Comparison of ENCODE assay signal across 15 cellular contexts in genomic region chr21:41703857-41704501, GRCh38.
DNase-seq lines count a peak whose midpoint lies in the region; TF ChIP-seq lines count a peak whose summit lies in the region.
"Had no signal": no experiment of that assay in that cellular context is flagged by ENCODE, and none has a peak within 500 bp of the region (broad histone marks: within the 10 kb centered on the region; RNA-seq: fewer than 3 reads in every experiment).

No MANE protein-coding gene starts in this region.

- TF ChIP-seq CTCF in LNCaP clone FGC (IDR thresholded peaks at IDR 0.05; ENCODE audit: control insufficient read depth, extremely low read depth, insufficient read depth) (no peak), esophagus squamous epithelium (IDR thresholded peaks at IDR 0.05) (no peak), stomach (IDR thresholded peaks at IDR 0.05) (no peak)

- no peaks in the 10 kb centered on the region for H3K9me3 ChIP-seq in esophagus squamous epithelium
- no peaks in the 10 kb centered on the region for H3K9me3 ChIP-seq in stomach

- H3K27me3 ChIP-seq in esophagus squamous epithelium = peaks cover 0 to 5% (median 0%) of the 10 kb centered on the region in 4 donors
- H3K27me3 ChIP-seq in stomach = peaks cover 0 to 9% (median 0%) of the 10 kb centered on the region in 3 donors

- DNase-seq in LNCaP clone FGC (ENCODE audit: low read depth) (peak; percentile 90), NCI-H748 treated with DMSO at 0.1 percent for 48 hours (lab: John Stamatoyannopoulos, UW) (peak; percentile 71), esophagus squamous epithelium (lab: John Stamatoyannopoulos, UW) (no peak), stomach (peak; percentile 80), NCI-H1694 treated with DMSO at 0.1 percent for 48 hours (lab: John Stamatoyannopoulos, UW) (no peak), SKM-1 (lab: John Stamatoyannopoulos, UW; ENCODE audit: unreplicated experiment) (no peak)
- DNase-seq in activated CD4-positive, alpha-beta T cell treated with anti-CD3 and anti-CD28 coated beads for 48 hours = no peak
- DNase-seq: activated CD4-positive, alpha-beta T cell treated with anti-CD3 and anti-CD28 coated beads, Interleukin-2, amount 50 U/mL, for 1 hour; activated T-cell treated with anti-CD3 and anti-CD28 coated beads, Interleukin-2, amount 50 U/mL, for 72 hours; C1 segment of cervical spinal cord; KG1; natural killer cell; right cardiac atrium; stimulated activated CD4-positive, alpha-beta T cell treated with anti-CD3 and anti-CD28 coated beads, Interleukin-4, amount 100 ng/mL, for 24 hours; T-helper 17 cell had no signal

- intact Hi-C loops in esophagus squamous epithelium (cut with DNase I) (no loop called here), stomach (cut with DNase I; ENCODE audit: low total_unique reads) (no loop called here)

- no peak overlapping the region for H3K4me3 ChIP-seq in LNCaP clone FGC (ENCODE audit: low read depth, low read length)
- no peak overlapping the region for H3K4me3 ChIP-seq in esophagus squamous epithelium
- no peak overlapping the region for H3K4me3 ChIP-seq in stomach

- H3K4me1 ChIP-seq in esophagus squamous epithelium (peaks cover 14 to 79% (median 18%) of the 10 kb centered on the region in 3 donors), stomach (peaks cover 0 to 27% (median 13%) of the 10 kb centered on the region in 4 donors)

- H3K27ac ChIP-seq in esophagus squamous epithelium (peak overlapping the region; percentile 36 to 79 (median 64)), stomach (peak overlapping the region; percentile 41 to 75 (median 63))

- H3K36me3 ChIP-seq in esophagus squamous epithelium = no peaks in the 10 kb centered on the region
- no peaks in the 10 kb centered on the region for H3K36me3 ChIP-seq in stomach

- no peak for TF ChIP-seq EP300 in stomach (IDR thresholded peaks at IDR 0.05)

- TF ChIP-seq POLR2A in esophagus squamous epithelium (IDR thresholded peaks at IDR 0.05) (no peak), stomach (IDR thresholded peaks at IDR 0.05) (no peak)

- 67 to 68% methylated on average over 6 to 10 of the region's 18 CpGs for WGBS in esophagus squamous epithelium, 2 donors
- 63 to 82% (median 64%) methylated on average over 10 to 18 of the region's 18 CpGs for WGBS in stomach, 5 donors

Comparison
In these comparisons a context has a peak if more than half of its experiments do, and no peak if none do; other contexts are left out.
1. DNase-seq: peak in LNCaP clone FGC (single experiment), NCI-H748 treated with DMSO at 0.1 percent for 48 hours (single experiment) and stomach (single experiment); none in esophagus squamous epithelium (single experiment), NCI-H1694 treated with DMSO at 0.1 percent for 48 hours (single experiment), SKM-1 (single experiment) and activated CD4-positive, alpha-beta T cell treated with anti-CD3 and anti-CD28 coated beads for 48 hours (single experiment).